Comparison of ENCODE assay signal across 27 cellular contexts in genomic region chr20:50679753-50680105, GRCh38. TPM values are rescaled to one million over a fixed set of nuclear protein-coding genes. Genes with fewer than 3 reads are reported as not detected.
DNase-seq lines count a peak whose midpoint lies in the region; ATAC-seq and TF ChIP-seq lines count a peak whose summit lies in the region.
"Had no signal": no experiment of that assay in that cellular context is flagged by ENCODE, and none has a peak within 500 bp of the region (broad histone marks: within the 10 kb centered on the region; RNA-seq: fewer than 3 reads in every experiment).

No MANE protein-coding gene starts in this region.

- peak overlapping the region; percentile 51 to 95 (median 74) for H3K27ac Mint-ChIP-seq in brain
- H3K27ac Mint-ChIP-seq in mesothelial cell of epicardium = peak overlapping the region; percentile 66
- no peak overlapping the region for H3K27ac Mint-ChIP-seq in activated CD8-positive, alpha-beta T cell treated with anti-CD3 and anti-CD28 coated beads, Interleukin-2, amount 10 ng/mL, durations not matched to agents 7 days and 5 days
- H3K27ac Mint-ChIP-seq: activated CD4-positive, alpha-beta memory T cell treated with anti-CD3 and anti-CD28 coated beads, Interleukin-2, amount 10 ng/mL, durations not matched to agents 7 days and 5 days; activated naive CD8-positive, alpha-beta T cell treated with anti-CD3 and anti-CD28 coated beads, Interleukin-2, amount 50 U/mL, for 24 hours; CD4-positive, alpha-beta T cell; effector memory CD8-positive, alpha-beta T cell; HFFc6 had no signal

- no peak for TF ChIP-seq POLR2A in uterus (IDR thresholded peaks at IDR 0.05)

- H3K27me3 Mint-ChIP-seq in brain = peaks cover 2% of the 10 kb centered on the region
- no peaks in the 10 kb centered on the region for H3K27me3 Mint-ChIP-seq in mesothelial cell of epicardium (ENCODE audit: low read depth)
- peaks cover 2% of the 10 kb centered on the region for H3K27me3 Mint-ChIP-seq in activated CD8-positive, alpha-beta T cell treated with anti-CD3 and anti-CD28 coated beads, Interleukin-2, amount 10 ng/mL, durations not matched to agents 7 days and 5 days (ENCODE audit: low read depth)

- CTCF ChIA-PET in activated CD8-positive, alpha-beta T cell treated with anti-CD3 and anti-CD28 coated beads, Interleukin-2, amount 10 ng/mL, durations not matched to agents 7 days and 5 days (lab: Charles Lee) = no interaction called here

- POLR2A ChIA-PET in activated CD8-positive, alpha-beta T cell treated with anti-CD3 and anti-CD28 coated beads, Interleukin-2, amount 10 ng/mL, durations not matched to agents 7 days and 5 days (lab: Charles Lee) = no interaction called here

- intact Hi-C loops in uterus (cut with DNase I; ENCODE audit: low total_unique reads) = no loop called here

- peak overlapping the region; percentile 73 to 77 for H3K27ac ChIP-seq in uterus
- H3K27ac ChIP-seq: lower lobe of right lung, neutrophil, SJCRH30 had no signal

- no peak overlapping the region for H3K4me3 ChIP-seq in uterus
- H3K4me3 ChIP-seq: breast epithelium, esophagus muscularis mucosa, lower lobe of right lung, MG63, SJCRH30, skin epidermis had no signal

- peaks cover 16% of the 10 kb centered on the region for H3K4me1 Mint-ChIP-seq in brain
- H3K4me1 Mint-ChIP-seq in mesothelial cell of epicardium = peaks cover 21% of the 10 kb centered on the region
- no peaks in the 10 kb centered on the region for H3K4me1 Mint-ChIP-seq in activated CD8-positive, alpha-beta T cell treated with anti-CD3 and anti-CD28 coated beads, Interleukin-2, amount 10 ng/mL, durations not matched to agents 7 days and 5 days (ENCODE audit: low read depth)
- H3K4me1 Mint-ChIP-seq: activated CD4-positive, alpha-beta memory T cell treated with anti-CD3 and anti-CD28 coated beads, Interleukin-2, amount 10 ng/mL, durations not matched to agents 7 days and 5 days; activated naive CD8-positive, alpha-beta T cell treated with anti-CD3 and anti-CD28 coated beads, Interleukin-2, amount 50 U/mL, for 24 hours had no signal

- no peak for TF ChIP-seq CTCF in brain (conservative IDR thresholded peaks at IDR 0.05)
- TF ChIP-seq CTCF in mesothelial cell of epicardium (IDR thresholded peaks at IDR 0.05; ENCODE audit: unreplicated experiment) = no peak
- no peak for TF ChIP-seq CTCF in uterus (IDR thresholded peaks at IDR 0.05)

- peak overlapping the region in 2 of 5 experiments; percentile 52 to 67 for H3K4me3 Mint-ChIP-seq in brain
- H3K4me3 Mint-ChIP-seq in mesothelial cell of epicardium = no peak overlapping the region
- H3K4me3 Mint-ChIP-seq in activated CD8-positive, alpha-beta T cell treated with anti-CD3 and anti-CD28 coated beads, Interleukin-2, amount 10 ng/mL, durations not matched to agents 7 days and 5 days = no peak overlapping the region
- H3K4me3 Mint-ChIP-seq: activated CD4-positive, alpha-beta memory T cell treated with anti-CD3 and anti-CD28 coated beads, Interleukin-2, amount 10 ng/mL, durations not matched to agents 7 days and 5 days; activated naive CD8-positive, alpha-beta T cell treated with anti-CD3 and anti-CD28 coated beads, Interleukin-2, amount 50 U/mL, for 24 hours; CD4-positive, alpha-beta T cell; effector memory CD8-positive, alpha-beta T cell; HFFc6 had no signal

- no peak for ATAC-seq in activated CD8-positive, alpha-beta T cell treated with anti-CD3 and anti-CD28 coated beads, Interleukin-2, amount 10 ng/mL, durations not matched to agents 7 days and 5 days
- ATAC-seq: activated naive CD8-positive, alpha-beta T cell treated with anti-CD3 and anti-CD28 coated beads, Interleukin-2, amount 50 U/mL, for 24 hours; effector memory CD8-positive, alpha-beta T cell had no signal

- H3K9me3 ChIP-seq in uterus = no peaks in the 10 kb centered on the region
- H3K9me3 ChIP-seq: breast epithelium, esophagus muscularis mucosa, lower lobe of right lung, MG63, neutrophil, SJCRH30 had no signal

- no peaks in the 10 kb centered on the region for H3K36me3 ChIP-seq in uterus
- H3K36me3 ChIP-seq: breast epithelium, esophagus muscularis mucosa, lower lobe of right lung, MG63, neutrophil, SJCRH30 had no signal

- H3K9me3 Mint-ChIP-seq in brain = peaks cover 0 to 8% (median 1%) of the 10 kb centered on the region in 5 experiments
- no peaks in the 10 kb centered on the region for H3K9me3 Mint-ChIP-seq in mesothelial cell of epicardium
- no peaks in the 10 kb centered on the region for H3K9me3 Mint-ChIP-seq in activated CD8-positive, alpha-beta T cell treated with anti-CD3 and anti-CD28 coated beads, Interleukin-2, amount 10 ng/mL, durations not matched to agents 7 days and 5 days (ENCODE audit: insufficient read depth)
- H3K9me3 Mint-ChIP-seq: activated CD4-positive, alpha-beta memory T cell treated with anti-CD3 and anti-CD28 coated beads, Interleukin-2, amount 10 ng/mL, durations not matched to agents 7 days and 5 days; activated naive CD8-positive, alpha-beta T cell treated with anti-CD3 and anti-CD28 coated beads, Interleukin-2, amount 50 U/mL, for 24 hours; CD4-positive, alpha-beta T cell; effector memory CD8-positive, alpha-beta T cell; HFFc6 had no signal

- H3K36me3 Mint-ChIP-seq in brain (no peaks in the 10 kb centered on the region), mesothelial cell of epicardium (no peaks in the 10 kb centered on the region)
- H3K36me3 Mint-ChIP-seq in activated CD8-positive, alpha-beta T cell treated with anti-CD3 and anti-CD28 coated beads, Interleukin-2, amount 10 ng/mL, durations not matched to agents 7 days and 5 days (ENCODE audit: low read depth) = no peaks in the 10 kb centered on the region

- H3K4me1 ChIP-seq in uterus = peaks cover 4 to 7% of the 10 kb centered on the region in 2 donors
- H3K4me1 ChIP-seq: breast epithelium, lower lobe of right lung had no signal

- peak; percentile 49 for DNase-seq in HT-29 (ENCODE audit: low spot score)
- DNase-seq in mesothelial cell of epicardium (ENCODE audit: low spot score in 2 of 2, unreplicated experiment in 2 of 2) = no peak
- DNase-seq in uterus = no peak
- no peak for DNase-seq in amniotic stem cell (lab: John Stamatoyannopoulos, UW)
- DNase-seq in activated CD4-positive, alpha-beta T cell treated with anti-CD3 and anti-CD28 coated beads, Interleukin-2, amount 50 U/mL, for 4 hours = no peak
- DNase-seq in activated CD8-positive, alpha-beta T cell treated with anti-CD3 and anti-CD28 coated beads, Interleukin-2, amount 10 ng/mL, durations not matched to agents 7 days and 5 days = no peak
- DNase-seq: activated CD4-positive, alpha-beta memory T cell treated with anti-CD3 and anti-CD28 coated beads, Interleukin-2, amount 10 ng/mL, durations not matched to agents 7 days and 5 days; activated gamma-delta T cell treated with Interleukin-2 at 50 U/mL for 16 hours; activated naive CD8-positive, alpha-beta T cell treated with anti-CD3 and anti-CD28 coated beads, Interleukin-2, amount 50 U/mL, for 24 hours; activated T-cell treated with anti-CD3 and anti-CD28 coated beads, Interleukin-2, amount 50 U/mL, for 1 hour; CD4-positive, alpha-beta T cell; effector memory CD8-positive, alpha-beta T cell; KBM-7; lower lobe of right lung; MG63; NCI-H1417; OCI-M1; stimulated activated CD4-positive, alpha-beta T cell treated with anti-CD3 and anti-CD28 coated beads, Interleukin-2, amount 100 ng/mL, for 24 hours; substantia nigra; T-helper 1 cell had no signal

- H3K27me3 ChIP-seq in uterus = no peaks in the 10 kb centered on the region
- H3K27me3 ChIP-seq: breast epithelium, esophagus muscularis mucosa, MG63, SJCRH30 had no signal

RNA-seq across cellular contexts. Expression of gene RIPOR3, which starts 11.6 kb away (rescaled TPM):
- 0.31 and 0.39 TPM in 2 replicates for total RNA-seq in HT-29 (2014; rRNA removed; shearing (Covaris generic))
- 0.29 TPM for polyA plus RNA-seq in brain (ENCODE audit: insufficient read depth, low read depth, low replicate concordance)
- total RNA-seq in mesothelial cell of epicardium (18.8 to 20.0 TPM (median 19.2 TPM) in 3 replicates), uterus (10 to 100 TPM in 3 of 4 donors, 1 to 10 TPM in 1; 9.1 to 85.4 (median 17.8) TPM)
- not detected for total RNA-seq in activated CD8-positive, alpha-beta T cell treated with anti-CD3 and anti-CD28 coated beads, Interleukin-2, amount 10 ng/mL, durations not matched to agents 7 days and 5 days
- total RNA-seq: activated CD4-positive, alpha-beta memory T cell treated with anti-CD3 and anti-CD28 coated beads, Interleukin-2, amount 10 ng/mL, durations not matched to agents 7 days and 5 days; CD4-positive, alpha-beta T cell had no signal

RNA-seq across cellular contexts. Expression of gene PARD6B, which starts 51.7 kb away (rescaled TPM):
- total RNA-seq in HT-29 (2014; rRNA removed; shearing (Covaris generic)) = 23.7 and 29.9 TPM in 2 replicates
- 0.51 TPM for polyA plus RNA-seq in brain (ENCODE audit: insufficient read depth, low read depth, low replicate concordance)
- total RNA-seq in mesothelial cell of epicardium (52.2 to 59.5 TPM (median 53.0 TPM) in 3 replicates), uterus (10 to 100 TPM in 2 of 4 donors, 1 to 10 TPM in 2; 2.0 to 13.2 (median 7.8) TPM)
- 1 to 10 TPM; 4.3 to 6.0 TPM for total RNA-seq in activated CD8-positive, alpha-beta T cell treated with anti-CD3 and anti-CD28 coated beads, Interleukin-2, amount 10 ng/mL, durations not matched to agents 7 days and 5 days
